ENCODE assay signal across 16 cellular contexts in genomic region chr17:34974179-34974578, GRCh38.
"Had no signal": no experiment of that assay in that cellular context is flagged by ENCODE, and none has a peak within 500 bp of the region (broad histone marks: within the 10 kb centered on the region; RNA-seq: fewer than 3 reads in every experiment).

No MANE protein-coding gene starts in this region.

- H3K9me3 Mint-ChIP-seq: activated naive CD4-positive, alpha-beta T cell treated with anti-CD3 and anti-CD28 coated beads for 36 hours; activated T-helper 1 cell treated with anti-CD3 and anti-CD28 coated beads, Interleukin-12 subunit alpha, Interleukin-12 subunit beta, Interleukin-2, Interleukin-4 antibody, amounts not matched to agents 30 ng/mL and 10 ng/mL and 1 ng/mL, durations not matched to agents 14 hours and 24 hours and 36 hours; effector memory CD8-positive, alpha-beta T cell; natural killer cell; stimulated activated naive B cell treated with anti-CD40 and anti-IgM and Interleukin-4, amounts not matched to agents 10 μg/mL and 1 μg/mL and 100 μg/mL, for 72 hours; WTC11 had no signal

- DNase-seq: activated CD4-positive, alpha-beta T cell treated with anti-CD3 and anti-CD28 coated beads, Interleukin-2, amount 50 U/mL, for 1 hour; activated naive CD4-positive, alpha-beta T cell treated with anti-CD3 and anti-CD28 coated beads for 36 hours; adrenal gland; dermis blood vessel endothelial cell; effector memory CD8-positive, alpha-beta T cell; foreskin melanocyte; kidney glomerular epithelial cell; mesenchymal stem cell; natural killer cell; retina; stimulated activated naive B cell treated with anti-CD40 and anti-IgM and Interleukin-4, amounts not matched to agents 10 μg/mL and 1 μg/mL and 100 μg/mL, for 72 hours; substantia nigra; T-helper 17 cell; uterus had no signal

- H3K27ac Mint-ChIP-seq: activated naive CD4-positive, alpha-beta T cell treated with anti-CD3 and anti-CD28 coated beads for 36 hours; activated T-helper 1 cell treated with anti-CD3 and anti-CD28 coated beads, Interleukin-12 subunit alpha, Interleukin-12 subunit beta, Interleukin-2, Interleukin-4 antibody, amounts not matched to agents 30 ng/mL and 10 ng/mL and 1 ng/mL, durations not matched to agents 14 hours and 24 hours and 36 hours; natural killer cell; stimulated activated naive B cell treated with anti-CD40 and anti-IgM and Interleukin-4, amounts not matched to agents 10 μg/mL and 1 μg/mL and 100 μg/mL, for 72 hours; T-helper 17 cell; WTC11 had no signal

- ATAC-seq: effector memory CD8-positive, alpha-beta T cell; natural killer cell; stimulated activated naive B cell treated with anti-CD40 and anti-IgM and Interleukin-4, amounts not matched to agents 10 μg/mL and 1 μg/mL and 100 μg/mL, for 72 hours; T-helper 17 cell; WTC11 had no signal

- H3K4me3 Mint-ChIP-seq: activated naive CD4-positive, alpha-beta T cell treated with anti-CD3 and anti-CD28 coated beads for 36 hours; activated T-helper 1 cell treated with anti-CD3 and anti-CD28 coated beads, Interleukin-12 subunit alpha, Interleukin-12 subunit beta, Interleukin-2, Interleukin-4 antibody, amounts not matched to agents 30 ng/mL and 10 ng/mL and 1 ng/mL, durations not matched to agents 14 hours and 24 hours and 36 hours; effector memory CD8-positive, alpha-beta T cell; natural killer cell; stimulated activated naive B cell treated with anti-CD40 and anti-IgM and Interleukin-4, amounts not matched to agents 10 μg/mL and 1 μg/mL and 100 μg/mL, for 72 hours; T-helper 17 cell; WTC11 had no signal

- H3K36me3 Mint-ChIP-seq: natural killer cell, WTC11 had no signal

- H3K27me3 Mint-ChIP-seq: effector memory CD8-positive, alpha-beta T cell; stimulated activated naive B cell treated with anti-CD40 and anti-IgM and Interleukin-4, amounts not matched to agents 10 μg/mL and 1 μg/mL and 100 μg/mL, for 72 hours; T-helper 17 cell had no signal

- H3K4me1 Mint-ChIP-seq: natural killer cell had no signal
